22 cellular contexts compared by ENCODE assay signal in the genomic region with DNA sequence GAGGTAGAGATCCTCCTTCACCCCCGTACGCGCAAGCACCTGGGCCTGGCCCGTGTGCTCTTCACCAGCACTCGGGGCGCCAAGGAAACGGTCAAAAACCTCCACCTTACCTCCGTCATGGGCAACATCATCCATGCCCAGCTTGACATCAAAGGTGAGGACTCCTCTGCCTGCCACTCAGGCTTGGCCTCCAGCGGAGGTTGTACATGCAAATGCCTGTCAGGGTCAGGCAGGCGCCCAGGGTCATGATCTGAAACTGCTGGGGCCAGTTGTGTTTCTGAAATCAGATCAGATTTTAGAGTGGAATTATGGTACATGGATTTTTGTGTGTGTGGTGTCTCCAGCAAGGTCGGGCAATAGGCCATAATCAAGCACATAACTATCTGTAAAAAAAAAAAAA. TPM values are rescaled to one million over a fixed set of nuclear protein-coding genes. Genes with fewer than 3 reads are reported as not detected.
DNase-seq lines count a peak whose midpoint lies in the region; ATAC-seq, FAIRE-seq and TF ChIP-seq lines count a peak whose summit lies in the region.
"Had no signal": no experiment of that assay in that cellular context is flagged by ENCODE, and none has a peak within 500 bp of the region (broad histone marks: within the 10 kb centered on the region; RNA-seq: fewer than 3 reads in every experiment).

No MANE protein-coding gene starts in this region.

- H4K5ac ChIP-seq in H1 (ENCODE audit: insufficient read length, low read depth, low read length) = no peak overlapping the region

- H3K27me3 ChIP-seq in CD4-positive, alpha-beta T cell (ENCODE audit: control insufficient read depth, insufficient read depth, low read length) = no peaks in the 10 kb centered on the region
- H3K27me3 ChIP-seq in H1 (replicated peaks in 1 of 4; ENCODE audit: control insufficient read depth in 3 of 4, extremely low read depth in 1 of 4, insufficient read depth in 3 of 4, low read length in 3 of 4) (no peaks in the 10 kb centered on the region), osteoblast (ENCODE audit: insufficient read depth, low read length) (no peaks in the 10 kb centered on the region), SK-N-SH (ENCODE audit: insufficient read depth) (no peaks in the 10 kb centered on the region), H7 (ENCODE audit: control insufficient read depth, insufficient read depth, low read length) (no peaks in the 10 kb centered on the region)
- H3K27me3 ChIP-seq: BLaER1 treated with 17β-estradiol and CSF1 and Interleukin-3, amounts not matched to agents 10 nM and 100 nM had no signal

- no peak overlapping the region for H3K27ac ChIP-seq in CD4-positive, alpha-beta T cell (ENCODE audit: low read depth, low read length)
- no peak overlapping the region for H3K27ac ChIP-seq in H1 (ENCODE audit: low read depth, low read length)
- H3K27ac ChIP-seq in osteoblast (ENCODE audit: low read depth, low read length) = no peak overlapping the region
- no peak overlapping the region for H3K27ac ChIP-seq in SK-N-SH (ENCODE audit: low read depth in 2 of 2, low read length in 1 of 2)
- H3K27ac ChIP-seq: BLaER1 treated with 17β-estradiol and CSF1 and Interleukin-3, amounts not matched to agents 10 nM and 100 nM had no signal

- TF ChIP-seq RAD21 in H1 (IDR thresholded peaks at IDR 0.05 in 1 of 2, conservative IDR thresholded peaks at IDR 0.05 in 1 of 2; ENCODE audit: low read depth in 2 of 2, low read length in 2 of 2) (no peak), SK-N-SH (IDR thresholded peaks at IDR 0.05; ENCODE audit: low read length) (no peak)

- no peaks in the 10 kb centered on the region for H3K9me2 ChIP-seq in SK-N-SH

- TF ChIP-seq CTCF in CD4-positive, alpha-beta T cell (IDR thresholded peaks at IDR 0.05) = no peak
- TF ChIP-seq CTCF in H1 (IDR thresholded peaks at IDR 0.05; ENCODE audit: control extremely low read depth in 1 of 3, insufficient read depth in 1 of 3, low read depth in 1 of 3, low read length in 3 of 3) (no peak), osteoblast (IDR thresholded peaks at IDR 0.05; ENCODE audit: extremely low read depth, low read depth, low read length) (no peak), SK-N-SH (IDR thresholded peaks at IDR 0.05) (no peak)

- H2BK120ac ChIP-seq in H1 (replicated peaks; ENCODE audit: low read depth, low read length) = no peak overlapping the region

- H3K9ac ChIP-seq in H1 (replicated peaks in 1 of 4; ENCODE audit: extremely low read depth in 1 of 4, low read depth in 3 of 4, low read length in 3 of 4) (no peak overlapping the region), SK-N-SH (no peak overlapping the region)

- WGBS in H1 (ENCODE audit: extremely low coverage in 1 of 2, insufficient coverage in 1 of 2, insufficient read length in 1 of 2, insufficient replicate concordance in 2 of 2, low coverage in 1 of 2, low lambda C conversion rate in 2 of 2, missing lambda C conversion rate in 1 of 2), 2 experiments = 93% methylated on average over 11 of the region's 11 CpGs; no CpG with 5 or more reads in 1 of the 2 experiments
- 94% methylated on average over 11 of the region's 11 CpGs for WGBS in SK-N-SH (ENCODE audit: low lambda C conversion rate)

- H2AFZ ChIP-seq in H1 (ENCODE audit: low read length) = no peak overlapping the region
- no peak overlapping the region for H2AFZ ChIP-seq in osteoblast (ENCODE audit: low read length)
- H2AFZ ChIP-seq in SK-N-SH (ENCODE audit: low read depth) = no peak overlapping the region

- peaks cover 34% of the 10 kb centered on the region for H3K4me1 Mint-ChIP-seq in CD4-positive, alpha-beta T cell (ENCODE audit: low read depth)

- POLR2A ChIA-PET in CD4-positive, alpha-beta T cell (lab: Charles Lee) = interaction anchor here (0.5 to 1.7 kb wide), 2 partner anchors 12 to 131 kb away, joined by 4 to 7 read pairs; partner anchors contain the start of gene ORAI3
- POLR2A ChIA-PET in H1 (lab: Charles Lee; ENCODE audit: partially characterized antibody) (interaction anchor here (0.6 to 3.5 kb wide), 6 partner anchors 8 to 228 kb away, joined by 3 to 25 read pairs (median 8); partner anchors contain the start of gene ORAI3), SK-N-SH (lab: Yijun Ruan, JAX) (interaction anchor here (1.0 kb wide), 2 partner anchors 9 to 23 kb away, joined by 3 to 4 read pairs; no protein-coding TSS in a partner anchor)

- H3K27ac Mint-ChIP-seq in CD4-positive, alpha-beta T cell = no peak overlapping the region
- H3K27ac Mint-ChIP-seq: B cell, H9 had no signal

- FAIRE-seq in H1 (lab: Jason Lieb, UNC) = no peak
- FAIRE-seq: A204.1, GM12891, GM18507 had no signal

- H3K23ac ChIP-seq in H1 (ENCODE audit: insufficient read length) = no peak overlapping the region

- no peak overlapping the region for H2BK5ac ChIP-seq in H1 (ENCODE audit: low read depth, low read length)

- H3K4me3 Mint-ChIP-seq in CD4-positive, alpha-beta T cell = peak overlapping the region; percentile 20
- H3K4me3 Mint-ChIP-seq: B cell; CD14-positive monocyte; CD4-positive, alpha-beta memory T cell; H9 had no signal

- peaks cover 86% of the 10 kb centered on the region for H3K36me3 Mint-ChIP-seq in CD4-positive, alpha-beta T cell (ENCODE audit: low read depth)

- H3K4ac ChIP-seq in H1 (replicated peaks; ENCODE audit: insufficient read length, low read depth, low read length) = no peak overlapping the region

- DNase-seq in CD4-positive, alpha-beta T cell = no peak
- no peak for DNase-seq in H1 (ENCODE audit: low read depth in 1 of 2, low spot score in 2 of 2)
- DNase-seq in iPS-NIHi11 (ENCODE audit: low spot score) = peak; percentile 3
- DNase-seq in osteoblast (ENCODE audit: insufficient read length, low spot score, missing footprints) = peak; percentile 51
- DNase-seq in SK-N-SH = no peak
- no peak for DNase-seq in effector CD8-positive, alpha-beta T cell (lab: John Stamatoyannopoulos, UW)
- no peak for DNase-seq in H7
- DNase-seq: Calu3; CD4-positive, alpha-beta memory T cell; COR-L47; DMS53; DMS79 treated with DMSO at 0.1 percent for 48 hours; GF-D8; GOT3; H9 had no signal

- H4K20me1 ChIP-seq in H1 (replicated peaks in 1 of 2; ENCODE audit: control insufficient read depth in 1 of 2, insufficient read depth in 2 of 2, low read length in 2 of 2) (peaks cover 12 to 22% of the 10 kb centered on the region in 2 experiments), osteoblast (ENCODE audit: insufficient read depth, low read length) (peaks cover 16% of the 10 kb centered on the region), SK-N-SH (ENCODE audit: insufficient read depth) (no peaks in the 10 kb centered on the region; the same call in 1 of the 2 replicates)

- no peak overlapping the region for H3K14ac ChIP-seq in H1 (ENCODE audit: insufficient read length)

- TF ChIP-seq EP300 in H1 (IDR thresholded peaks at IDR 0.05; ENCODE audit: borderline replicate concordance in 1 of 2, low read depth in 2 of 2, low read length in 2 of 2) = no peak
- TF ChIP-seq EP300 in SK-N-SH (IDR thresholded peaks at IDR 0.05; ENCODE audit: borderline replicate concordance in 1 of 2, low read depth in 1 of 2, low read length in 1 of 2) = no peak

- H3K56ac ChIP-seq in H1 (replicated peaks; ENCODE audit: insufficient read length, low read depth, low read length) = no peak overlapping the region

- TF ChIP-seq POLR2A in H1 (IDR thresholded peaks at IDR 0.05; ENCODE audit: control extremely low read depth in 1 of 2, low read depth in 2 of 2, low read length in 2 of 2) = no peak

- H3K4me1 ChIP-seq in H1 (replicated peaks in 1 of 4; ENCODE audit: control insufficient read depth in 3 of 4, insufficient read depth in 4 of 4, low read length in 3 of 4) (peaks cover 0 to 5% (median under 1%) of the 10 kb centered on the region in 4 experiments; a peak in 3 of 7 replicates), osteoblast (ENCODE audit: insufficient read depth, low read length) (peaks cover 14% of the 10 kb centered on the region), SK-N-SH (ENCODE audit: control insufficient read depth in 1 of 2, insufficient read depth in 2 of 2, low read depth in 1 of 2, low read length in 1 of 2) (peaks cover 0 to 16% of the 10 kb centered on the region in 2 experiments; a peak in 1 of 4 replicates)

- no peak overlapping the region for H2BK15ac ChIP-seq in H1 (ENCODE audit: low read length)

- H3K4me3 ChIP-seq in H1 (ENCODE audit: extremely low read depth in 1 of 4, insufficient read depth in 2 of 4, low read depth in 3 of 4, low read length in 4 of 4) (no peak overlapping the region), osteoblast (ENCODE audit: insufficient read depth, low read length) (no peak overlapping the region), SK-N-SH (ENCODE audit: low read depth in 2 of 2, low read length in 1 of 2) (no peak overlapping the region), H7 (ENCODE audit: insufficient read depth, low read depth, low read length) (no peak overlapping the region)
- H3K4me3 ChIP-seq: BLaER1 treated with 17β-estradiol and CSF1 and Interleukin-3, amounts not matched to agents 10 nM and 100 nM had no signal

- no peak overlapping the region for H2AK5ac ChIP-seq in H1 (ENCODE audit: low read depth, low read length)

- H3K79me2 ChIP-seq in H1 (ENCODE audit: control insufficient read depth in 1 of 2, insufficient read depth in 2 of 2, low read length in 2 of 2) (peaks cover 0 to 17% of the 10 kb centered on the region in 2 experiments; a peak in 3 of 4 replicates), osteoblast (ENCODE audit: insufficient read depth, low read length) (peaks cover 27% of the 10 kb centered on the region), SK-N-SH (ENCODE audit: insufficient read depth) (peaks cover 28% of the 10 kb centered on the region)

- no peak overlapping the region for H3K18ac ChIP-seq in H1 (ENCODE audit: extremely low read depth, low read length)

- no peaks in the 10 kb centered on the region for H3K9me3 Mint-ChIP-seq in CD4-positive, alpha-beta T cell
- H3K9me3 Mint-ChIP-seq: H9 had no signal

- no peaks in the 10 kb centered on the region for H3K9me3 ChIP-seq in CD4-positive, alpha-beta T cell (ENCODE audit: control insufficient read depth, low read length)
- H3K9me3 ChIP-seq in H1 (ENCODE audit: insufficient read depth in 2 of 2, low read depth in 1 of 2, low read length in 1 of 2) = no peaks in the 10 kb centered on the region; a peak in 1 of 4 replicates
- H3K9me3 ChIP-seq in osteoblast (ENCODE audit: low read depth, low read length) = no peaks in the 10 kb centered on the region
- H3K9me3 ChIP-seq in SK-N-SH = no peaks in the 10 kb centered on the region
- H3K9me3 ChIP-seq: BLaER1 treated with 17β-estradiol and CSF1 and Interleukin-3, amounts not matched to agents 10 nM and 100 nM had no signal

- peak overlapping the region; percentile 4 for H4K8ac ChIP-seq in H1 (ENCODE audit: extremely low read depth, insufficient read depth, low read length)

- H2BK12ac ChIP-seq in H1 (ENCODE audit: low read depth, low read length) = no peak overlapping the region

- peaks cover 6% of the 10 kb centered on the region for H3F3A ChIP-seq in SK-N-SH (replicated peaks; ENCODE audit: insufficient read depth)

- no peak for ATAC-seq in CD4-positive, alpha-beta T cell (ENCODE audit: poor library complexity)
- ATAC-seq: HCT116 had no signal

- intact Hi-C loops in CD4-positive, alpha-beta T cell (cut with DNase I, micrococcal nuclease) = no loop called here

- CTCF ChIA-PET in CD4-positive, alpha-beta T cell (lab: Charles Lee) = no interaction called here
- CTCF ChIA-PET in H1 (lab: Charles Lee; ENCODE audit: partially characterized antibody) (interaction anchor here (0.6 to 4.9 kb wide), 6 partner anchors 8 to 807 kb away, joined by 3 to 22 read pairs (median 3); partner anchors contain the start of gene HSD3B7), SK-N-SH (lab: Yijun Ruan, JAX) (interaction anchor here (1.8 kb wide), 1 partner anchor 8 kb away, joined by 6 read pairs; no protein-coding TSS in a partner anchor)

- H4K91ac ChIP-seq in H1 (replicated peaks; ENCODE audit: insufficient read length, low read length) = no peak overlapping the region

- no peaks in the 10 kb centered on the region; the same call in 1 of the 2 replicates for H3K23me2 ChIP-seq in H1 (ENCODE audit: low read depth, low read length)

- peaks cover 9% of the 10 kb centered on the region for H3K79me1 ChIP-seq in H1 (ENCODE audit: low read depth, low read length)

- no peaks in the 10 kb centered on the region for H3K27me3 Mint-ChIP-seq in CD4-positive, alpha-beta T cell
- H3K27me3 Mint-ChIP-seq: B cell had no signal

- no peak overlapping the region for H2BK20ac ChIP-seq in H1 (ENCODE audit: low read length)

- H3K4me2 ChIP-seq in H1 (ENCODE audit: insufficient read depth in 1 of 2, low read depth in 2 of 2, low read length in 2 of 2) (no peak overlapping the region), osteoblast (ENCODE audit: insufficient read depth, low read length) (no peak overlapping the region), SK-N-SH (no peak overlapping the region)
- H3K4me2 ChIP-seq: BLaER1 treated with 17β-estradiol and CSF1 and Interleukin-3, amounts not matched to agents 10 nM and 100 nM had no signal

- H3K36me3 ChIP-seq in H1 (ENCODE audit: control insufficient read depth in 2 of 4, insufficient read depth in 4 of 4, low read length in 3 of 4) (peaks cover 52 to 69% (median 59%) of the 10 kb centered on the region in 4 experiments), osteoblast (ENCODE audit: insufficient read depth, low read length) (peaks cover 58% of the 10 kb centered on the region), SK-N-SH (replicated peaks in 1 of 2; ENCODE audit: control insufficient read depth in 1 of 2, insufficient read depth in 2 of 2, low read length in 1 of 2) (peaks cover 54 to 57% of the 10 kb centered on the region in 2 experiments), H7 (replicated peaks; ENCODE audit: control insufficient read depth, insufficient read depth, low read length) (peaks cover 46% of the 10 kb centered on the region)

RNA-seq across cellular contexts. Expression of gene SETD1A, which starts 3.8 kb away (rescaled TPM):
- 10 to 100 TPM; 40.1 to 41.2 TPM for total RNA-seq in CD4-positive, alpha-beta T cell
- total RNA-seq in H1 (2021; fragmentation: NEBNext Ultra II Directional; extraction: Animal tissue kit (Norgen Biotek cat#: 25700)) = 29.0 and 29.6 TPM in 2 replicates
- polyA plus RNA-seq in H1 (2011; rRNA removed) (4.8 and 8.3 TPM in 2 replicates), SK-N-SH (2012; rRNA removed) (2.4 and 6.8 TPM in 2 replicates)
- 3.2 TPM for polyA plus RNA-seq in H1 (2011; cell fraction: cytosol; rRNA removed)
- polyA plus RNA-seq in H1 (2011; cell fraction: nucleus; rRNA removed) = 20.7 TPM
- polyA plus RNA-seq in H1 (2012, experiment 1 of 2) = 23.3 to 31.8 TPM (median 27.5 TPM) in 4 replicates
- polyA plus RNA-seq in H1 (2012, experiment 2 of 2) = 13.9 TPM
- polyA plus RNA-seq in H1 (2013, experiment 1 of 2) = 18.4 TPM
- polyA plus RNA-seq in H1 (2013, experiment 2 of 2) = 18.0 TPM
- polyA minus RNA-seq in H1 (2011; rRNA and poly(A)+ RNA removed) = 3.2 and 4.1 TPM in 2 replicates
- 8.7 TPM for polyA minus RNA-seq in H1 (2011; cell fraction: cytosol; rRNA and poly(A)+ RNA removed)
- polyA minus RNA-seq in H1 (2011; cell fraction: nucleus; rRNA and poly(A)+ RNA removed) = 9.1 TPM
- total RNA-seq in osteoblast = 2.2 and 2.9 TPM in 2 replicates
- 4.2 and 6.8 TPM in 2 replicates for polyA plus RNA-seq in SK-N-SH (2012; cell fraction: cytosol; rRNA removed)
- 18.8 and 24.8 TPM in 2 replicates for polyA plus RNA-seq in SK-N-SH (2012; cell fraction: nucleus; rRNA removed)
- 4.1 and 5.0 TPM in 2 replicates for total RNA-seq in H7 (2014; rRNA removed; shearing (Covaris generic))

RNA-seq across cellular contexts. Expression of gene ORAI3, which starts 12.5 kb away (rescaled TPM):
- total RNA-seq in CD4-positive, alpha-beta T cell = 1 to 10 TPM; 3.0 to 4.5 TPM
- total RNA-seq in H1 (2021; fragmentation: NEBNext Ultra II Directional; extraction: Animal tissue kit (Norgen Biotek cat#: 25700)) = 8.7 and 10.0 TPM in 2 replicates
- polyA plus RNA-seq in H1 (2011; rRNA removed) = 24.5 and 26.8 TPM in 2 replicates
- 15.8 TPM for polyA plus RNA-seq in H1 (2011; cell fraction: cytosol; rRNA removed)
- polyA plus RNA-seq in H1 (2011; cell fraction: nucleus; rRNA removed) = 15.7 TPM
- polyA plus RNA-seq in H1 (2012, experiment 1 of 2) = 6.0 to 11.3 TPM (median 9.0 TPM) in 4 replicates
- polyA plus RNA-seq in H1 (2012, experiment 2 of 2) = 10.6 TPM
- 10.8 TPM for polyA plus RNA-seq in H1 (2013, experiment 1 of 2)
- polyA plus RNA-seq in H1 (2013, experiment 2 of 2) = 13.1 TPM
- polyA minus RNA-seq in H1 (2011; rRNA and poly(A)+ RNA removed) = 11.8 and 13.4 TPM in 2 replicates
- polyA minus RNA-seq in H1 (2011; cell fraction: cytosol; rRNA and poly(A)+ RNA removed) = 6.5 TPM
- 8.5 TPM for polyA minus RNA-seq in H1 (2011; cell fraction: nucleus; rRNA and poly(A)+ RNA removed)
- 63.3 and 66.0 TPM in 2 replicates for total RNA-seq in osteoblast
- polyA plus RNA-seq in SK-N-SH (2012; rRNA removed) = 29.0 and 31.8 TPM in 2 replicates
- polyA plus RNA-seq in SK-N-SH (2012; cell fraction: cytosol; rRNA removed) = 23.3 and 28.4 TPM in 2 replicates
- polyA plus RNA-seq in SK-N-SH (2012; cell fraction: nucleus; rRNA removed) = 32.0 and 34.8 TPM in 2 replicates
- 15.3 and 18.4 TPM in 2 replicates for total RNA-seq in H7 (2014; rRNA removed; shearing (Covaris generic))

RNA-seq across cellular contexts. Expression of gene HSD3B7, which starts 23.6 kb away (rescaled TPM):
- under 1 TPM in 1 of 2 experiments, not detected in 1; 0.11 TPM for total RNA-seq in CD4-positive, alpha-beta T cell
- total RNA-seq in H1 (2021; fragmentation: NEBNext Ultra II Directional; extraction: Animal tissue kit (Norgen Biotek cat#: 25700)) = 2.9 and 3.1 TPM in 2 replicates
- 6.6 and 9.8 TPM in 2 replicates for polyA plus RNA-seq in H1 (2011; rRNA removed)
- polyA plus RNA-seq in H1 (2011; cell fraction: cytosol; rRNA removed) = 5.6 TPM
- polyA plus RNA-seq in H1 (2011; cell fraction: nucleus; rRNA removed) = 9.9 TPM
- 1.2 to 4.1 TPM (median 3.8 TPM) in 4 replicates for polyA plus RNA-seq in H1 (2012, experiment 1 of 2)
- 5.2 TPM for polyA plus RNA-seq in H1 (2012, experiment 2 of 2)
- polyA plus RNA-seq in H1 (2013, experiment 1 of 2) = 2.6 TPM
- 2.5 TPM for polyA plus RNA-seq in H1 (2013, experiment 2 of 2)
- 2.3 and 2.9 TPM in 2 replicates for polyA minus RNA-seq in H1 (2011; rRNA and poly(A)+ RNA removed)
- polyA minus RNA-seq in H1 (2011; cell fraction: cytosol; rRNA and poly(A)+ RNA removed) = 1.7 TPM
- polyA minus RNA-seq in H1 (2011; cell fraction: nucleus; rRNA and poly(A)+ RNA removed) = 2.2 TPM
- total RNA-seq in osteoblast = 45.6 and 47.7 TPM in 2 replicates
- polyA plus RNA-seq in SK-N-SH (2012; rRNA removed) = 12.2 and 12.9 TPM in 2 replicates
- polyA plus RNA-seq in SK-N-SH (2012; cell fraction: cytosol; rRNA removed) = 5.6 and 9.0 TPM in 2 replicates
- 19.5 and 19.7 TPM in 2 replicates for polyA plus RNA-seq in SK-N-SH (2012; cell fraction: nucleus; rRNA removed)
- 4.4 and 8.2 TPM in 2 replicates for total RNA-seq in H7 (2014; rRNA removed; shearing (Covaris generic))

RNA-seq across cellular contexts. Expression of gene FBXL19, which starts 38.0 kb away (rescaled TPM):
- total RNA-seq in CD4-positive, alpha-beta T cell = 1 to 10 TPM; 7.5 to 8.9 TPM
- total RNA-seq in H1 (2021; fragmentation: NEBNext Ultra II Directional; extraction: Animal tissue kit (Norgen Biotek cat#: 25700)) = 72.2 and 74.8 TPM in 2 replicates
- 47.2 and 77.3 TPM in 2 replicates for polyA plus RNA-seq in H1 (2011; rRNA removed)
- 36.7 TPM for polyA plus RNA-seq in H1 (2011; cell fraction: cytosol; rRNA removed)
- 70.9 TPM for polyA plus RNA-seq in H1 (2011; cell fraction: nucleus; rRNA removed)
- 35.8 to 54.6 TPM (median 48.7 TPM) in 4 replicates for polyA plus RNA-seq in H1 (2012, experiment 1 of 2)
- 41.4 TPM for polyA plus RNA-seq in H1 (2012, experiment 2 of 2)
- polyA plus RNA-seq in H1 (2013, experiment 1 of 2) = 42.8 TPM
- 45.1 TPM for polyA plus RNA-seq in H1 (2013, experiment 2 of 2)
- polyA minus RNA-seq in H1 (2011; rRNA and poly(A)+ RNA removed) = 9.9 and 13.9 TPM in 2 replicates
- polyA minus RNA-seq in H1 (2011; cell fraction: cytosol; rRNA and poly(A)+ RNA removed) = 46.6 TPM
- polyA minus RNA-seq in H1 (2011; cell fraction: nucleus; rRNA and poly(A)+ RNA removed) = 25.4 TPM
- 12.7 and 14.5 TPM in 2 replicates for total RNA-seq in osteoblast
- polyA plus RNA-seq in SK-N-SH (2012; rRNA removed) = 18.3 and 20.6 TPM in 2 replicates
- polyA plus RNA-seq in SK-N-SH (2012; cell fraction: cytosol; rRNA removed) = 8.6 and 15.1 TPM in 2 replicates
- polyA plus RNA-seq in SK-N-SH (2012; cell fraction: nucleus; rRNA removed) = 31.4 and 33.9 TPM in 2 replicates
- 78.3 and 89.8 TPM in 2 replicates for total RNA-seq in H7 (2014; rRNA removed; shearing (Covaris generic))

RNA-seq across cellular contexts. Expression of gene STX1B, which starts 49.1 kb away (rescaled TPM):
- 1 to 10 TPM; 2.9 to 3.1 TPM for total RNA-seq in CD4-positive, alpha-beta T cell
- 18.0 and 20.2 TPM in 2 replicates for total RNA-seq in H1 (2021; fragmentation: NEBNext Ultra II Directional; extraction: Animal tissue kit (Norgen Biotek cat#: 25700))
- polyA plus RNA-seq in H1 (2011; rRNA removed) (8.9 and 14.6 TPM in 2 replicates), SK-N-SH (2012; rRNA removed) (21.2 and 23.0 TPM in 2 replicates)
- polyA plus RNA-seq in H1 (2011; cell fraction: cytosol; rRNA removed) = 11.0 TPM
- polyA plus RNA-seq in H1 (2011; cell fraction: nucleus; rRNA removed) = 35.1 TPM
- 10.7 to 16.1 TPM (median 14.3 TPM) in 4 replicates for polyA plus RNA-seq in H1 (2012, experiment 1 of 2)
- polyA plus RNA-seq in H1 (2012, experiment 2 of 2) = 5.6 TPM
- 10.6 TPM for polyA plus RNA-seq in H1 (2013, experiment 1 of 2)
- polyA plus RNA-seq in H1 (2013, experiment 2 of 2) = 11.2 TPM
- polyA minus RNA-seq in H1 (2011; rRNA and poly(A)+ RNA removed) = 10.7 and 12.1 TPM in 2 replicates
- polyA minus RNA-seq in H1 (2011; cell fraction: cytosol; rRNA and poly(A)+ RNA removed) = 9.2 TPM
- polyA minus RNA-seq in H1 (2011; cell fraction: nucleus; rRNA and poly(A)+ RNA removed) = 11.6 TPM
- 0.72 and 2.9 TPM in 2 replicates for total RNA-seq in osteoblast
- polyA plus RNA-seq in SK-N-SH (2012; cell fraction: cytosol; rRNA removed) = 5.1 and 6.2 TPM in 2 replicates
- polyA plus RNA-seq in SK-N-SH (2012; cell fraction: nucleus; rRNA removed) = 212 TPM in 2 replicates
- total RNA-seq in H7 (2014; rRNA removed; shearing (Covaris generic)) = 1.3 and 4.1 TPM in 2 replicates
- polyA plus RNA-seq: CD14-positive monocyte; CD4-positive, alpha-beta memory T cell had no signal

Comparison
In these comparisons a context has a peak if more than half of its experiments do, and no peak if none do; other contexts are left out.
1. DNase-seq: peak in iPS-NIHi11 (single experiment) and osteoblast (single experiment); none in CD4-positive, alpha-beta T cell (0 of 10), H1 (0 of 2), SK-N-SH (single experiment), effector CD8-positive, alpha-beta T cell (single experiment) and H7 (single experiment).